13 cellular contexts compared by ENCODE assay signal in genomic region chr20:54221996-54222890, GRCh38. TPM values are rescaled to one million over a fixed set of nuclear protein-coding genes. Genes with fewer than 3 reads are reported as not detected.
DNase-seq lines count a peak whose midpoint lies in the region; ATAC-seq and TF ChIP-seq lines count a peak whose summit lies in the region.
"Had no signal": no experiment of that assay in that cellular context is flagged by ENCODE, and none has a peak within 500 bp of the region (broad histone marks: within the 10 kb centered on the region; RNA-seq: fewer than 3 reads in every experiment).

No MANE protein-coding gene starts in this region.

- H3K4me3 ChIP-seq in aorta (ENCODE audit: low read length in 2 of 2) = no peak overlapping the region
- no peak overlapping the region for H3K4me3 ChIP-seq in SJCRH30

- no peak for TF ChIP-seq CTCF in activated CD8-positive, alpha-beta T cell treated with anti-CD3 and anti-CD28 coated beads for 36 hours (IDR thresholded peaks at IDR 0.05)

- H3K9me3 ChIP-seq in aorta (ENCODE audit: control insufficient read depth, low read length) (no peaks in the 10 kb centered on the region), SJCRH30 (replicated peaks) (no peaks in the 10 kb centered on the region)

- no peak overlapping the region for H3K4me3 Mint-ChIP-seq in stimulated activated naive CD8-positive, alpha-beta T cell treated with anti-CD3 and anti-CD28 coated beads, Interleukin-15, Interleukin-2, amounts not matched to agents 100 ng/mL and 50 ng/mL, for 24 hours
- H3K4me3 Mint-ChIP-seq in stimulated activated naive CD8-positive, alpha-beta T cell treated with anti-CD3 and anti-CD28 coated beads, Interleukin-15, amount 100 ng/mL, for 72 hours = peak overlapping the region in 1 of 2 donors; percentile 63
- no peak overlapping the region for H3K4me3 Mint-ChIP-seq in activated CD8-positive, alpha-beta T cell treated with anti-CD3 and anti-CD28 coated beads for 36 hours

- no peak overlapping the region for H3K27ac ChIP-seq in aorta (ENCODE audit: low read depth in 1 of 2, low read length in 2 of 2)
- H3K27ac ChIP-seq in SJCRH30 = no peak overlapping the region
- H3K27ac ChIP-seq: C4-2B, RWPE1 had no signal

- H3K9me3 Mint-ChIP-seq in stimulated activated naive CD8-positive, alpha-beta T cell treated with anti-CD3 and anti-CD28 coated beads, Interleukin-15, Interleukin-2, amounts not matched to agents 100 ng/mL and 50 ng/mL, for 24 hours = no peaks in the 10 kb centered on the region
- H3K9me3 Mint-ChIP-seq in stimulated activated naive CD8-positive, alpha-beta T cell treated with anti-CD3 and anti-CD28 coated beads, Interleukin-15, amount 100 ng/mL, for 72 hours = no peaks in the 10 kb centered on the region
- H3K9me3 Mint-ChIP-seq in activated CD8-positive, alpha-beta T cell treated with anti-CD3 and anti-CD28 coated beads for 36 hours = no peaks in the 10 kb centered on the region

- peaks cover 24% of the 10 kb centered on the region for H3K36me3 Mint-ChIP-seq in stimulated activated naive CD8-positive, alpha-beta T cell treated with anti-CD3 and anti-CD28 coated beads, Interleukin-15, Interleukin-2, amounts not matched to agents 100 ng/mL and 50 ng/mL, for 24 hours (ENCODE audit: low read depth)
- peaks cover 7% of the 10 kb centered on the region for H3K36me3 Mint-ChIP-seq in activated CD8-positive, alpha-beta T cell treated with anti-CD3 and anti-CD28 coated beads for 36 hours (ENCODE audit: low read depth)

- POLR2A ChIA-PET in activated CD8-positive, alpha-beta T cell treated with anti-CD3 and anti-CD28 coated beads for 36 hours (lab: Charles Lee) = interaction anchor here (2.5 kb wide), 1 partner anchor 14 kb away, joined by 9 read pairs; the partner anchor contains the start of gene PFDN4

- WGBS in aorta, 2 donors = 10 to 14% methylated on average over 17 of the region's 17 CpGs

- CTCF ChIA-PET in activated CD8-positive, alpha-beta T cell treated with anti-CD3 and anti-CD28 coated beads for 36 hours (lab: Charles Lee) = interaction anchor here (0.9 to 1.3 kb wide), 4 partner anchors 22 to 425 kb away, joined by 3 to 4 read pairs (median 3); no protein-coding TSS in a partner anchor

- H3K36me3 ChIP-seq in aorta (ENCODE audit: control insufficient read depth in 1 of 2, insufficient read depth in 2 of 2, low read length in 1 of 2) (no peaks in the 10 kb centered on the region), SJCRH30 (peaks cover 10% of the 10 kb centered on the region)

- intact Hi-C loops in activated CD8-positive, alpha-beta T cell treated with anti-CD3 and anti-CD28 coated beads for 36 hours (cut with micrococcal nuclease) = loop anchor here (2.0 to 5.0 kb wide), 2 partner anchors 63 to 425 kb away; no protein-coding TSS in a partner anchor
- intact Hi-C loops in left ventricle myocardium superior (cut with micrococcal nuclease) = loop anchor here (5.0 kb wide), 1 partner anchor 425 kb away; no protein-coding TSS in a partner anchor
- intact Hi-C loops in aorta (cut with DNase I) = loop anchor here (2.0 to 5.0 kb wide), 4 partner anchors 130 to 425 kb away; partner anchors contain the start of gene DOK5 (in 1 of the 2)

- H3K27ac Mint-ChIP-seq in stimulated activated naive CD8-positive, alpha-beta T cell treated with anti-CD3 and anti-CD28 coated beads, Interleukin-15, Interleukin-2, amounts not matched to agents 100 ng/mL and 50 ng/mL, for 24 hours = peak overlapping the region; percentile 94
- H3K27ac Mint-ChIP-seq in stimulated activated naive CD8-positive, alpha-beta T cell treated with anti-CD3 and anti-CD28 coated beads, Interleukin-15, amount 100 ng/mL, for 72 hours = peak overlapping the region in 1 of 2 donors; percentile 93
- peak overlapping the region; percentile 81 for H3K27ac Mint-ChIP-seq in activated CD8-positive, alpha-beta T cell treated with anti-CD3 and anti-CD28 coated beads for 36 hours

- ATAC-seq in stimulated activated naive CD8-positive, alpha-beta T cell treated with anti-CD3 and anti-CD28 coated beads, Interleukin-15, amount 100 ng/mL, for 72 hours = no peak
- no peak for ATAC-seq in activated CD8-positive, alpha-beta T cell treated with anti-CD3 and anti-CD28 coated beads for 36 hours
- peak; percentile 67 for ATAC-seq in left ventricle myocardium superior
- ATAC-seq in aorta (ENCODE audit: low FRiP score) = peak; percentile 15
- ATAC-seq in HG03095 (IDR thresholded peaks at IDR 0.05; ENCODE audit: unreplicated experiment) = no peak

- H3K4me1 ChIP-seq in aorta (ENCODE audit: control insufficient read depth in 1 of 2, insufficient read depth in 2 of 2, low read length in 2 of 2) (peaks cover 2 to 5% of the 10 kb centered on the region in 2 donors), SJCRH30 (no peaks in the 10 kb centered on the region)

- no peaks in the 10 kb centered on the region for H3K27me3 ChIP-seq in aorta (ENCODE audit: control insufficient read depth in 1 of 2, insufficient read depth in 2 of 2, low read length in 1 of 2)
- no peaks in the 10 kb centered on the region for H3K27me3 ChIP-seq in SJCRH30

- H3K4me1 Mint-ChIP-seq in stimulated activated naive CD8-positive, alpha-beta T cell treated with anti-CD3 and anti-CD28 coated beads, Interleukin-15, Interleukin-2, amounts not matched to agents 100 ng/mL and 50 ng/mL, for 24 hours (ENCODE audit: low read depth) = peaks cover 24% of the 10 kb centered on the region
- H3K4me1 Mint-ChIP-seq in stimulated activated naive CD8-positive, alpha-beta T cell treated with anti-CD3 and anti-CD28 coated beads, Interleukin-15, amount 100 ng/mL, for 72 hours = peaks cover 21% of the 10 kb centered on the region
- H3K4me1 Mint-ChIP-seq in activated CD8-positive, alpha-beta T cell treated with anti-CD3 and anti-CD28 coated beads for 36 hours (ENCODE audit: low read depth) = peaks cover 23% of the 10 kb centered on the region

- no peak for DNase-seq in stimulated activated naive CD8-positive, alpha-beta T cell treated with anti-CD3 and anti-CD28 coated beads, Interleukin-15, amount 100 ng/mL, for 72 hours
- no peak for DNase-seq in activated CD8-positive, alpha-beta T cell treated with anti-CD3 and anti-CD28 coated beads for 36 hours
- DNase-seq in left ventricle myocardium superior (no peak), aorta (no peak), SW480 (ENCODE audit: low spot score) (no peak), SJCRH30 (no peak)
- DNase-seq: activated CD4-positive, alpha-beta T cell treated with anti-CD3 and anti-CD28 coated beads, Interleukin-2, amount 50 U/mL, for 1 hour; NCI-H2171; stimulated activated CD4-positive, alpha-beta T cell treated with anti-CD3 and anti-CD28 coated beads, Interleukin-2, amount 100 ng/mL, for 24 hours had no signal

- H3K27me3 Mint-ChIP-seq in stimulated activated naive CD8-positive, alpha-beta T cell treated with anti-CD3 and anti-CD28 coated beads, Interleukin-15, Interleukin-2, amounts not matched to agents 100 ng/mL and 50 ng/mL, for 24 hours = no peaks in the 10 kb centered on the region
- no peaks in the 10 kb centered on the region for H3K27me3 Mint-ChIP-seq in stimulated activated naive CD8-positive, alpha-beta T cell treated with anti-CD3 and anti-CD28 coated beads, Interleukin-15, amount 100 ng/mL, for 72 hours
- no peaks in the 10 kb centered on the region for H3K27me3 Mint-ChIP-seq in activated CD8-positive, alpha-beta T cell treated with anti-CD3 and anti-CD28 coated beads for 36 hours

RNA-seq across cellular contexts. Expression of gene PFDN4, which starts 14.4 kb away (rescaled TPM):
- total RNA-seq in activated CD8-positive, alpha-beta T cell treated with anti-CD3 and anti-CD28 coated beads for 36 hours = 10 to 100 TPM; 31.1 to 37.4 TPM
- total RNA-seq in left ventricle myocardium superior (22.2 TPM), aorta (10 to 100 TPM; 19.8 to 22.0 TPM)
- polyA plus RNA-seq in aorta = 100 to 1,000 TPM in 1 of 2 donors, 10 to 100 TPM in 1; 68.8 to 120 TPM
- 129 and 168 TPM in 2 replicates for total RNA-seq in SJCRH30 (2014; rRNA removed; shearing (Covaris generic))

RNA-seq across cellular contexts. Expression of gene CYP24A1, which starts 48.5 kb away (rescaled TPM):
- not detected for total RNA-seq in activated CD8-positive, alpha-beta T cell treated with anti-CD3 and anti-CD28 coated beads for 36 hours
- total RNA-seq in left ventricle myocardium superior (not detected), aorta (not detected)
- not detected for polyA plus RNA-seq in aorta
- not detected in 2 replicates for total RNA-seq in SJCRH30 (2014; rRNA removed; shearing (Covaris generic))

Comparison
In these comparisons a context has a peak if more than half of its experiments do, and no peak if none do; other contexts are left out.
1. ATAC-seq: peak in left ventricle myocardium superior (single experiment) and aorta (single experiment); none in stimulated activated naive CD8-positive, alpha-beta T cell treated with anti-CD3 and anti-CD28 coated beads, Interleukin-15, amount 100 ng/mL, for 72 hours (single experiment), activated CD8-positive, alpha-beta T cell treated with anti-CD3 and anti-CD28 coated beads for 36 hours (single experiment) and HG03095 (single experiment).